ENCODE assay signal across 23 cellular contexts in genomic region chr1:54610048-54610447, GRCh38. TPM values are rescaled to one million over a fixed set of nuclear protein-coding genes. Genes with fewer than 3 reads are reported as not detected.
DNase-seq lines count a peak whose midpoint lies in the region; ATAC-seq and TF ChIP-seq lines count a peak whose summit lies in the region.
"Had no signal": no experiment of that assay in that cellular context is flagged by ENCODE, and none has a peak within 500 bp of the region (broad histone marks: within the 10 kb centered on the region; RNA-seq: fewer than 3 reads in every experiment).

No MANE protein-coding gene starts in this region.

- intact Hi-C loops in left cardiac atrium (cut with DNase I), result no loop called here
- intact Hi-C loops in esophagus squamous epithelium (cut with DNase I), result no loop called here

- no peak overlapping the region for H3K23ac ChIP-seq in H9 (ENCODE audit: insufficient read length, low read depth, low read length)

- no peak overlapping the region for H4K8ac ChIP-seq in H9 (replicated peaks; ENCODE audit: insufficient read length, low read depth, low read length)

- no peak overlapping the region for H2BK20ac ChIP-seq in H9 (ENCODE audit: low read depth, low read length, poor library complexity, severe bottlenecking)

- H3K4me2 ChIP-seq in H9 (ENCODE audit: insufficient read depth, insufficient read length, low read length), result no peak overlapping the region
- no peak overlapping the region for H3K4me2 ChIP-seq in hepatocyte
- no peak overlapping the region for H3K4me2 ChIP-seq in osteoblast (ENCODE audit: insufficient read depth, low read length)

- no peaks in the 10 kb centered on the region for H3K36me3 ChIP-seq in hepatocyte (replicated peaks; ENCODE audit: insufficient read depth, low read depth)
- no peaks in the 10 kb centered on the region for H3K36me3 ChIP-seq in osteoblast (ENCODE audit: insufficient read depth, low read length)
- peaks cover 0 to 42% (median 0%) of the 10 kb centered on the region in 3 donors for H3K36me3 ChIP-seq in esophagus squamous epithelium

- H4K20me1 ChIP-seq in H9 (ENCODE audit: control insufficient read depth, insufficient read depth, insufficient read length) (no peaks in the 10 kb centered on the region), hepatocyte (ENCODE audit: insufficient read depth, poor library complexity, severe bottlenecking) (no peaks in the 10 kb centered on the region), osteoblast (ENCODE audit: insufficient read depth, low read length) (no peaks in the 10 kb centered on the region)

- CTCF ChIA-PET in WTC11 (lab: Charles Lee), result interaction anchor here (0.6 to 2.1 kb wide), 3 partner anchors 39 to 62 kb away, joined by 3 to 12 read pairs (median 4); partner anchors contain the start of gene ACOT11

- no peak overlapping the region for H3K9ac ChIP-seq in H9 (ENCODE audit: extremely low read depth, insufficient read length, low read length)

- peak overlapping the region; percentile 5 for H2BK12ac ChIP-seq in H9 (ENCODE audit: insufficient read length, low read depth, low read length)

- peak; percentile 36 for ATAC-seq in WTC11
- ATAC-seq in left cardiac atrium, result no peak
- ATAC-seq: HCT116; naive thymus-derived CD8-positive, alpha-beta T cell; stimulated activated naive CD8-positive, alpha-beta T cell treated with anti-CD3 and anti-CD28 coated beads, Interleukin-15, Interleukin-2, amounts not matched to agents 100 U/mL and 50 U/mL, for 24 hours; T-cell had no signal

- H3K9me2 ChIP-seq in hepatocyte (replicated peaks; ENCODE audit: insufficient read depth), result no peaks in the 10 kb centered on the region

- no peak overlapping the region for H3K4me3 ChIP-seq in hepatocyte
- no peak overlapping the region for H3K4me3 ChIP-seq in osteoblast (ENCODE audit: insufficient read depth, low read length)
- no peak overlapping the region for H3K4me3 ChIP-seq in esophagus squamous epithelium
- H3K4me3 ChIP-seq: tibial nerve had no signal

- H3K9me3 Mint-ChIP-seq in H9 (no peaks in the 10 kb centered on the region; a peak in 1 of 5 replicates), WTC11 (no peaks in the 10 kb centered on the region)
- H3K9me3 Mint-ChIP-seq: activated CD4-positive, alpha-beta T cell treated with anti-CD3 and anti-CD28 coated beads, Interleukin-2, amount 10 ng/mL, durations not matched to agents 24 days and 14 days; IgD-negative memory B cell; memory B cell; naive thymus-derived CD8-positive, alpha-beta T cell; T-cell had no signal

- H3K27me3 Mint-ChIP-seq in H9 (ENCODE audit: low read depth) (no peaks in the 10 kb centered on the region; the same call in 1 of the 2 replicates), WTC11 (ENCODE audit: low read depth) (no peaks in the 10 kb centered on the region)
- H3K27me3 Mint-ChIP-seq: naive thymus-derived CD8-positive, alpha-beta T cell; T-cell had no signal

- no peak for TF ChIP-seq CTCF in H9 (conservative IDR thresholded peaks at IDR 0.05)
- no peak for TF ChIP-seq CTCF in WTC11 (IDR thresholded peaks at IDR 0.05)
- TF ChIP-seq CTCF in hepatocyte (IDR thresholded peaks at IDR 0.05; ENCODE audit: poor library complexity), result no peak
- no peak for TF ChIP-seq CTCF in osteoblast (IDR thresholded peaks at IDR 0.05; ENCODE audit: extremely low read depth, low read depth, low read length)
- TF ChIP-seq CTCF in esophagus squamous epithelium (IDR thresholded peaks at IDR 0.05), result no peak

- H2BK15ac ChIP-seq in H9 (ENCODE audit: low read depth, low read length), result no peak overlapping the region

- H2AFZ ChIP-seq in H9 (ENCODE audit: low read length), result no peak overlapping the region
- no peak overlapping the region for H2AFZ ChIP-seq in hepatocyte
- H2AFZ ChIP-seq in osteoblast (ENCODE audit: low read length), result peak overlapping the region; percentile 41

- no peak overlapping the region; the same call in 1 of the 2 replicates for H3K4ac ChIP-seq in H9 (ENCODE audit: low read depth, low read length)

- H3K4me3 Mint-ChIP-seq in H9 (no peak overlapping the region), WTC11 (no peak overlapping the region)
- H3K4me3 Mint-ChIP-seq: activated CD4-positive, alpha-beta T cell treated with anti-CD3 and anti-CD28 coated beads, Interleukin-2, amount 10 ng/mL, durations not matched to agents 24 days and 14 days; IgD-negative memory B cell; memory B cell; naive thymus-derived CD8-positive, alpha-beta T cell; T-cell had no signal

- H2AK5ac ChIP-seq in H9 (ENCODE audit: insufficient read length, low read length), result no peak overlapping the region

- peaks cover 22 to 36% of the 10 kb centered on the region in 2 experiments for H3K4me1 Mint-ChIP-seq in H9
- peaks cover 19% of the 10 kb centered on the region for H3K4me1 Mint-ChIP-seq in WTC11
- H3K4me1 Mint-ChIP-seq: activated CD4-positive, alpha-beta T cell treated with anti-CD3 and anti-CD28 coated beads, Interleukin-2, amount 10 ng/mL, durations not matched to agents 24 days and 14 days had no signal

- H3K79me2 ChIP-seq in H9 (ENCODE audit: insufficient read depth, low read length) (no peaks in the 10 kb centered on the region), hepatocyte (no peaks in the 10 kb centered on the region), osteoblast (ENCODE audit: insufficient read depth, low read length) (no peaks in the 10 kb centered on the region)

- no peak overlapping the region for H3K56ac ChIP-seq in H9 (ENCODE audit: insufficient read length, low read depth, low read length)

- H3K4me1 ChIP-seq in H9 (ENCODE audit: insufficient read depth, low read length) (no peaks in the 10 kb centered on the region; the same call in 1 of the 2 replicates), hepatocyte (ENCODE audit: insufficient read depth) (no peaks in the 10 kb centered on the region), osteoblast (ENCODE audit: insufficient read depth, low read length) (peaks cover 5% of the 10 kb centered on the region), esophagus squamous epithelium (peaks cover 0 to 2% (median 0%) of the 10 kb centered on the region in 3 donors)
- H3K4me1 ChIP-seq: tibial nerve had no signal

- H3K27me3 ChIP-seq in H9 (ENCODE audit: insufficient read depth, low read length) (no peaks in the 10 kb centered on the region), hepatocyte (no peaks in the 10 kb centered on the region), osteoblast (ENCODE audit: insufficient read depth, low read length) (no peaks in the 10 kb centered on the region), esophagus squamous epithelium (no peaks in the 10 kb centered on the region)
- H3K27me3 ChIP-seq: tibial nerve had no signal

- POLR2A ChIA-PET in WTC11 (lab: Charles Lee), result no interaction called here

- WGBS in H9 (ENCODE audit: extremely low coverage, insufficient read length, low lambda C conversion rate), result no CpG with 5 or more reads among the region's 6 CpGs
- WGBS in hepatocyte (ENCODE audit: low lambda C conversion rate, missing lambda C conversion rate), result 68% methylated on average over 6 of the region's 6 CpGs
- 80 to 100% methylated on average over 1 to 2 of the region's 6 CpGs for WGBS in esophagus squamous epithelium, 2 donors

- H2BK5ac ChIP-seq in H9 (ENCODE audit: insufficient read length, low read length), result no peak overlapping the region

- H4K91ac ChIP-seq in H9 (ENCODE audit: insufficient read length, low read depth, low read length), result no peak overlapping the region

- no peak overlapping the region for H4K5ac ChIP-seq in H9 (ENCODE audit: insufficient read length, low read depth, low read length)

- H3T11ph ChIP-seq in H9 (ENCODE audit: low read length), result no peak overlapping the region

- no peaks in the 10 kb centered on the region for H3K23me2 ChIP-seq in H9 (ENCODE audit: insufficient read length, low read depth, low read length, poor library complexity, severe bottlenecking)

- peak overlapping the region; percentile 89 to 94 (median 89); a peak in 6 of 7 replicates for H3K27ac Mint-ChIP-seq in H9
- H3K27ac Mint-ChIP-seq in WTC11, result no peak overlapping the region
- H3K27ac Mint-ChIP-seq: activated CD4-positive, alpha-beta T cell treated with anti-CD3 and anti-CD28 coated beads, Interleukin-2, amount 10 ng/mL, durations not matched to agents 24 days and 14 days; IgD-negative memory B cell; memory B cell; naive thymus-derived CD8-positive, alpha-beta T cell; T-cell had no signal

- peak overlapping the region; percentile 80 for H3K14ac ChIP-seq in H9 (ENCODE audit: insufficient read depth, low read length)

- DNase-seq in H9 (peak; percentile 59), WTC11 (ENCODE audit: low spot score) (peak; percentile 58), hepatocyte (ENCODE audit: low spot score) (peak; percentile 35), osteoblast (ENCODE audit: insufficient read length, low spot score, missing footprints) (peak; percentile 83), left cardiac atrium (no peak), esophagus squamous epithelium (lab: John Stamatoyannopoulos, UW) (no peak)
- DNase-seq in activated CD4-positive, alpha-beta T cell treated with anti-CD3 and anti-CD28 coated beads, Interleukin-2, amount 50 U/mL, for 48 hours, result no peak
- DNase-seq: activated CD4-positive, alpha-beta T cell treated with anti-CD3 and anti-CD28 coated beads, Interleukin-2, amount 10 ng/mL, durations not matched to agents 24 days and 14 days; activated CD8-positive, alpha-beta memory T cell treated with anti-CD3 and anti-CD28 coated beads, Interleukin-2, amount 50 U/mL, for 48 hours; activated gamma-delta T cell; Caco-2; GDM1; naive thymus-derived CD8-positive, alpha-beta T cell; NCI-H1930; NCI-H524; stimulated activated naive CD8-positive, alpha-beta T cell treated with anti-CD3 and anti-CD28 coated beads, Interleukin-15, Interleukin-2, amounts not matched to agents 100 U/mL and 50 U/mL, for 24 hours; T-cell had no signal

- H2BK120ac ChIP-seq in H9 (ENCODE audit: low read depth, low read length, poor library complexity, severe bottlenecking), result no peak overlapping the region

- no peaks in the 10 kb centered on the region for H3K79me1 ChIP-seq in H9 (ENCODE audit: insufficient read depth, low read depth, low read length, poor library complexity, severe bottlenecking)

- H3K18ac ChIP-seq in H9 (ENCODE audit: insufficient read length, low read depth, low read length), result peak overlapping the region; percentile 80

- H3K9me3 ChIP-seq in H9 (ENCODE audit: control insufficient read depth, low read depth, low read length) (no peaks in the 10 kb centered on the region), hepatocyte (ENCODE audit: low read depth) (no peaks in the 10 kb centered on the region), osteoblast (ENCODE audit: low read depth, low read length) (no peaks in the 10 kb centered on the region), esophagus squamous epithelium (no peaks in the 10 kb centered on the region)
- H3K9me3 ChIP-seq: Caco-2, tibial nerve had no signal

- no peak for TF ChIP-seq POLR2A in esophagus squamous epithelium (IDR thresholded peaks at IDR 0.05)

- H3K27ac ChIP-seq in H9 (ENCODE audit: insufficient read length, low read depth, low read length) (no peak overlapping the region), hepatocyte (no peak overlapping the region), osteoblast (ENCODE audit: low read depth, low read length) (no peak overlapping the region), esophagus squamous epithelium (no peak overlapping the region)
- H3K27ac ChIP-seq: tibial nerve had no signal

- H3K36me3 Mint-ChIP-seq in H9 (ENCODE audit: insufficient read depth in 1 of 3, low read depth in 3 of 3) (no peaks in the 10 kb centered on the region; a peak in 1 of 7 replicates), WTC11 (no peaks in the 10 kb centered on the region)
- H3K36me3 Mint-ChIP-seq: IgD-negative memory B cell; memory B cell; naive thymus-derived CD8-positive, alpha-beta T cell; T-cell had no signal

RNA-seq across cellular contexts. Expression of gene FAM151A, which starts 13.3 kb away (rescaled TPM):
- total RNA-seq in H9 (2021) (not detected in 2 replicates), WTC11 (2021) (0.11 TPM in 1 of 3 replicates, not detected in the others), hepatocyte (9.8 and 15.7 TPM in 2 replicates), osteoblast (not detected in 2 replicates), left cardiac atrium (under 1 TPM; 0.15 to 0.29 TPM), esophagus squamous epithelium (under 1 TPM in 1 of 4 donors, not detected in 3; 0.35 TPM)
- 5.0 and 13.5 TPM in 2 replicates for polyA plus RNA-seq in hepatocyte
- total RNA-seq: activated CD4-positive, alpha-beta T cell treated with anti-CD3 and anti-CD28 coated beads, Interleukin-2, amount 10 ng/mL, durations not matched to agents 24 days and 14 days; naive thymus-derived CD8-positive, alpha-beta T cell; OCI-LY7; T-cell; tibial nerve had no signal
- polyA plus RNA-seq: IgD-negative memory B cell; naive thymus-derived CD8-positive, alpha-beta T cell had no signal

RNA-seq across cellular contexts. Expression of gene MROH7, which starts 31.5 kb away (rescaled TPM):
- total RNA-seq in H9 (2021), result 0.09 TPM in 1 of 2 replicates, not detected in the other
- total RNA-seq in WTC11 (2021), result 0.13 to 0.44 TPM (median 0.41 TPM) in 3 replicates
- 0.68 and 0.87 TPM in 2 replicates for total RNA-seq in hepatocyte
- 0.24 and 0.95 TPM in 2 replicates for polyA plus RNA-seq in hepatocyte
- 0.36 and 0.59 TPM in 2 replicates for total RNA-seq in osteoblast
- total RNA-seq in left cardiac atrium, result 1 to 10 TPM; 3.6 to 4.5 TPM
- total RNA-seq in esophagus squamous epithelium, result 1 to 10 TPM in 1 of 4 donors, under 1 TPM in 3; 0.13 to 4.4 (median 0.60) TPM
- total RNA-seq: Caco-2, OCI-LY7 had no signal
- polyA plus RNA-seq: IgD-negative memory B cell; keratinocyte; naive thymus-derived CD8-positive, alpha-beta T cell had no signal

Comparison
In these comparisons a context has a peak if more than half of its experiments do, and no peak if none do; other contexts are left out.
1. DNase-seq: peak in H9 (single experiment), WTC11 (single experiment), hepatocyte (single experiment) and osteoblast (single experiment); none in left cardiac atrium (single experiment), activated CD4-positive, alpha-beta T cell treated with anti-CD3 and anti-CD28 coated beads, Interleukin-2, amount 50 U/mL, for 48 hours (0 of 2) and esophagus squamous epithelium (single experiment).